Comparison of ENCODE assay signal across 26 cellular contexts in genomic region chr17:13153036-13153435, GRCh38.
A peak's percentile ranks its signal among the peaks of the same experiment; 100 is the strongest.
DNase-seq lines count a peak whose midpoint lies in the region; FAIRE-seq and TF ChIP-seq lines count a peak whose summit lies in the region.
"Had no signal": no experiment of that assay in that cellular context is flagged by ENCODE, and none has a peak within 500 bp of the region (broad histone marks: within the 10 kb centered on the region; RNA-seq: fewer than 3 reads in every experiment).

No MANE protein-coding gene starts in this region.

- H3K9me3 Mint-ChIP-seq in astrocyte (ENCODE audit: unreplicated experiment), result no peaks in the 10 kb centered on the region
- H3K9me3 Mint-ChIP-seq: activated naive CD4-positive, alpha-beta T cell treated with anti-CD3 and anti-CD28 coated beads, Interleukin-2, amount 50 U/mL, for 24 hours; CD8-positive, alpha-beta T cell had no signal

- H3K36me3 Mint-ChIP-seq in astrocyte (ENCODE audit: low read depth, unreplicated experiment), result no peaks in the 10 kb centered on the region
- H3K36me3 Mint-ChIP-seq: activated naive CD4-positive, alpha-beta T cell treated with anti-CD3 and anti-CD28 coated beads, Interleukin-2, amount 50 U/mL, for 24 hours; CD8-positive, alpha-beta T cell; naive thymus-derived CD8-positive, alpha-beta T cell; stimulated activated naive B cell treated with anti-CD40 and anti-IgM and Interleukin-4, amounts not matched to agents 10 μg/mL and 1 μg/mL and 100 μg/mL, for 72 hours had no signal

- H3K4me3 Mint-ChIP-seq in astrocyte (ENCODE audit: unreplicated experiment), result no peak overlapping the region
- H3K4me3 Mint-ChIP-seq: activated naive CD4-positive, alpha-beta T cell treated with anti-CD3 and anti-CD28 coated beads, Interleukin-2, amount 50 U/mL, for 24 hours; CD8-positive, alpha-beta T cell; naive thymus-derived CD8-positive, alpha-beta T cell; stimulated activated naive B cell treated with anti-CD40 and anti-IgM and Interleukin-4, amounts not matched to agents 10 μg/mL and 1 μg/mL and 100 μg/mL, for 72 hours had no signal

- peak; percentile 66 for FAIRE-seq in astrocyte (lab: Jason Lieb, UNC)
- FAIRE-seq in keratinocyte (lab: Jason Lieb, UNC), result no peak

- H3K9me2 ChIP-seq in hepatocyte (replicated peaks; ENCODE audit: insufficient read depth), result no peaks in the 10 kb centered on the region

- POLR2A ChIA-PET in AG04449 (lab: Yijun Ruan, JAX), result no interaction called here

- no peaks in the 10 kb centered on the region for H3K27me3 Mint-ChIP-seq in astrocyte (ENCODE audit: low read depth, unreplicated experiment)
- H3K27me3 Mint-ChIP-seq: activated naive CD4-positive, alpha-beta T cell treated with anti-CD3 and anti-CD28 coated beads, Interleukin-2, amount 50 U/mL, for 24 hours; stimulated activated naive B cell treated with anti-CD40 and anti-IgM and Interleukin-4, amounts not matched to agents 10 μg/mL and 1 μg/mL and 100 μg/mL, for 72 hours had no signal

- H3K4me3 ChIP-seq in AG04449 (ENCODE audit: low read depth, low read length) (no peak overlapping the region), astrocyte (ENCODE audit: insufficient read depth, low read depth, low read length) (no peak overlapping the region), keratinocyte (ENCODE audit: control insufficient read depth in 2 of 3, extremely low read depth in 1 of 3, insufficient read depth in 2 of 3, low read depth in 1 of 3, low read length in 3 of 3) (no peak overlapping the region), hepatocyte (no peak overlapping the region)
- H3K4me3 ChIP-seq: Peyer's patch had no signal

- H3K4me1 ChIP-seq in astrocyte (ENCODE audit: insufficient read depth, low read length) (peaks cover 3% of the 10 kb centered on the region), keratinocyte (ENCODE audit: control insufficient read depth, extremely low read depth, insufficient read depth, low read length) (no peaks in the 10 kb centered on the region), hepatocyte (ENCODE audit: insufficient read depth) (no peaks in the 10 kb centered on the region)
- H3K4me1 ChIP-seq: BE2C, Peyer's patch had no signal

- CTCF ChIA-PET in AG04449 (lab: Yijun Ruan, JAX), result no interaction called here

- H3K27ac Mint-ChIP-seq in astrocyte (ENCODE audit: unreplicated experiment), result peak overlapping the region; percentile 68
- H3K27ac Mint-ChIP-seq: activated naive CD4-positive, alpha-beta T cell treated with anti-CD3 and anti-CD28 coated beads, Interleukin-2, amount 50 U/mL, for 24 hours; CD8-positive, alpha-beta T cell; naive thymus-derived CD8-positive, alpha-beta T cell; stimulated activated naive B cell treated with anti-CD40 and anti-IgM and Interleukin-4, amounts not matched to agents 10 μg/mL and 1 μg/mL and 100 μg/mL, for 72 hours had no signal

- dilution Hi-C loops in keratinocyte (cut with MboI; ENCODE audit: extremely low pct_ligation_motif_present, low sequenced_read_pairs), result no loop called here

- TF ChIP-seq CTCF in AG04449 (IDR thresholded peaks at IDR 0.05; ENCODE audit: insufficient read depth, low read length, missing control alignments) (no peak), astrocyte (IDR thresholded peaks at IDR 0.05; ENCODE audit: insufficient read depth, low read depth, low read length) (no peak), keratinocyte (optimal IDR thresholded peaks at IDR 0.05 in 1 of 3, IDR thresholded peaks at IDR 0.05 in 1 of 3, conservative IDR thresholded peaks at IDR 0.05 in 1 of 3; ENCODE audit: extremely low read depth in 1 of 3, insufficient read depth in 2 of 3, low read length in 3 of 3) (no peak), hepatocyte (IDR thresholded peaks at IDR 0.05; ENCODE audit: poor library complexity) (no peak)

- H3K4me1 Mint-ChIP-seq in astrocyte (ENCODE audit: low read depth, unreplicated experiment), result peaks cover 9% of the 10 kb centered on the region
- H3K4me1 Mint-ChIP-seq: activated naive CD4-positive, alpha-beta T cell treated with anti-CD3 and anti-CD28 coated beads, Interleukin-2, amount 50 U/mL, for 24 hours; naive thymus-derived CD8-positive, alpha-beta T cell; stimulated activated naive B cell treated with anti-CD40 and anti-IgM and Interleukin-4, amounts not matched to agents 10 μg/mL and 1 μg/mL and 100 μg/mL, for 72 hours had no signal

- H2AFZ ChIP-seq in astrocyte (ENCODE audit: low read depth, low read length) (peak overlapping the region; percentile 44), keratinocyte (ENCODE audit: control insufficient read depth, low read length) (peak overlapping the region; percentile 68), hepatocyte (no peak overlapping the region)

- H3K9me3 ChIP-seq in astrocyte (ENCODE audit: insufficient read depth, low read depth, low read length), result no peaks in the 10 kb centered on the region
- H3K9me3 ChIP-seq in keratinocyte (ENCODE audit: control insufficient read depth, low read depth, low read length), result no peaks in the 10 kb centered on the region
- H3K9me3 ChIP-seq in hepatocyte (ENCODE audit: low read depth), result no peaks in the 10 kb centered on the region
- H3K9me3 ChIP-seq: BE2C, Peyer's patch had no signal

- H3K9ac ChIP-seq in astrocyte (ENCODE audit: low read length), result no peak overlapping the region
- H3K9ac ChIP-seq in keratinocyte (ENCODE audit: control insufficient read depth, extremely low read depth, insufficient read depth, low read length), result no peak overlapping the region

- no peaks in the 10 kb centered on the region for H3K9me1 ChIP-seq in keratinocyte (ENCODE audit: control insufficient read depth, extremely low read depth, insufficient read depth, low read length)

- H3K27ac ChIP-seq in astrocyte (ENCODE audit: low read depth, low read length) (peak overlapping the region; percentile 48), keratinocyte (ENCODE audit: control insufficient read depth, insufficient read depth, low read length) (peak overlapping the region; percentile 3), hepatocyte (no peak overlapping the region), substantia nigra (ENCODE audit: low read depth, low read length, poor library complexity, severe bottlenecking) (no peak overlapping the region)
- H3K27ac ChIP-seq: Peyer's patch had no signal

- H3K4me2 ChIP-seq in astrocyte (ENCODE audit: low read length) (peak overlapping the region; percentile 28), keratinocyte (ENCODE audit: control insufficient read depth, extremely low read depth, insufficient read depth, low read depth, low read length) (no peak overlapping the region), hepatocyte (no peak overlapping the region)

- H3K36me3 ChIP-seq in astrocyte (ENCODE audit: insufficient read depth, low read length) (no peaks in the 10 kb centered on the region), keratinocyte (ENCODE audit: control insufficient read depth in 2 of 2, extremely low read depth in 1 of 2, insufficient read depth in 2 of 2, low read length in 2 of 2) (no peaks in the 10 kb centered on the region), hepatocyte (replicated peaks; ENCODE audit: insufficient read depth, low read depth) (no peaks in the 10 kb centered on the region)
- H3K36me3 ChIP-seq: BE2C, Peyer's patch had no signal

- 84% methylated on average over 1 of the region's 1 CpG for WGBS in hepatocyte (ENCODE audit: low lambda C conversion rate, missing lambda C conversion rate)

- no peaks in the 10 kb centered on the region for H3K27me3 ChIP-seq in astrocyte (ENCODE audit: insufficient read depth, low read length)
- H3K27me3 ChIP-seq in keratinocyte (ENCODE audit: control insufficient read depth, extremely low read depth, insufficient read depth, low read length), result no peaks in the 10 kb centered on the region
- H3K27me3 ChIP-seq in hepatocyte, result no peaks in the 10 kb centered on the region
- H3K27me3 ChIP-seq: BE2C, Peyer's patch had no signal

- H3K79me2 ChIP-seq in astrocyte (ENCODE audit: insufficient read depth, low read length) (no peaks in the 10 kb centered on the region), keratinocyte (ENCODE audit: control insufficient read depth, insufficient read depth, low read length) (no peaks in the 10 kb centered on the region), hepatocyte (no peaks in the 10 kb centered on the region)

- no peaks in the 10 kb centered on the region for H4K20me1 ChIP-seq in astrocyte (ENCODE audit: insufficient read depth, low read length)
- no peaks in the 10 kb centered on the region for H4K20me1 ChIP-seq in keratinocyte (ENCODE audit: control insufficient read depth, extremely low read depth, insufficient read depth, low read length)
- H4K20me1 ChIP-seq in hepatocyte (ENCODE audit: insufficient read depth, poor library complexity, severe bottlenecking), result no peaks in the 10 kb centered on the region

- DNase-seq in AG04449 (ENCODE audit: low read depth, low spot score) (peak; percentile 54), GM04504 (ENCODE audit: low read depth) (peak; percentile 5), astrocyte (ENCODE audit: low read depth) (peak; percentile 26), keratinocyte (ENCODE audit: low read depth, low spot score) (no peak), 8988T (no peak), hepatocyte (ENCODE audit: low spot score) (no peak), superior temporal gyrus (ENCODE audit: extremely low spot score) (no peak), substantia nigra (lab: John Stamatoyannopoulos, UW) (no peak)
- DNase-seq: activated CD4-positive, alpha-beta T cell treated with anti-CD3 and anti-CD28 coated beads for 48 hours; amygdala; BE2C; CD8-positive, alpha-beta T cell; effector CD8-positive, alpha-beta T cell; Kasumi-1; kidney glomerular epithelial cell; MV-4-11; naive thymus-derived CD8-positive, alpha-beta T cell; NCI-H1436 treated with DMSO at 0.1 percent for 48 hours; NCI-H2081 treated with DMSO at 0.1 percent for 48 hours; NCI-H2227 treated with DMSO at 0.1 percent for 48 hours; NCI-H774; Peyer's patch; SIG-M5; stimulated activated naive B cell treated with anti-CD40 and anti-IgM and Interleukin-4, amounts not matched to agents 10 μg/mL and 1 μg/mL and 100 μg/mL, for 72 hours; T-helper 9 cell had no signal

Comparison
In these comparisons a context has a peak if more than half of its experiments do, and no peak if none do; other contexts are left out.
1. DNase-seq: peak in AG04449 (single experiment), GM04504 (single experiment) and astrocyte (single experiment); none in keratinocyte (single experiment), 8988T (single experiment), hepatocyte (single experiment), superior temporal gyrus (single experiment) and substantia nigra (0 of 49).
2. H3K27ac ChIP-seq: peak in astrocyte (single experiment) and keratinocyte (single experiment); none in hepatocyte (single experiment) and substantia nigra (single experiment).